8 cellular contexts compared by ENCODE assay signal in genomic region chr3:105868745-105869530, GRCh38. TPM values are rescaled to one million over a fixed set of nuclear protein-coding genes. Genes with fewer than 3 reads are reported as not detected.
A peak's percentile ranks its signal among the peaks of the same experiment; 100 is the strongest.
DNase-seq lines count a peak whose midpoint lies in the region; ATAC-seq, FAIRE-seq and TF ChIP-seq lines count a peak whose summit lies in the region.

Gene CBLB (minus strand): TSS chr3:105869012. CDS start chr3:105867577, 1,435 bp downstream.

- H4K5ac ChIP-seq in H1 (ENCODE audit: insufficient read length, low read depth, low read length), result peak within 1 kb of the TSS; percentile 98

- H4K91ac ChIP-seq in H1 (replicated peaks; ENCODE audit: insufficient read length, low read length), result peak within 1 kb of the TSS; percentile 14

- H3K27ac Mint-ChIP-seq in activated CD8-positive, alpha-beta memory T cell treated with anti-CD3 and anti-CD28 coated beads, Interleukin-2, amount 10 ng/mL, durations not matched to agents 7 days and 5 days, result peak within 1 kb of the TSS; percentile 89
- H3K27ac Mint-ChIP-seq in memory B cell, result peak within 1 kb of the TSS; percentile 90

- no peak for TF ChIP-seq EP300 in H1 (IDR thresholded peaks at IDR 0.05; ENCODE audit: borderline replicate concordance in 1 of 2, low read depth in 2 of 2, low read length in 2 of 2)

- FAIRE-seq in H1 (lab: Jason Lieb, UNC), result peak; percentile 88

- ATAC-seq in GM21381 (IDR thresholded peaks at IDR 0.05; ENCODE audit: unreplicated experiment) (peak; percentile 80), memory B cell (ENCODE audit: low read depth) (peak; percentile 88)
- peak; percentile 90 for ATAC-seq in activated CD8-positive, alpha-beta memory T cell treated with anti-CD3 and anti-CD28 coated beads, Interleukin-2, amount 10 ng/mL, durations not matched to agents 7 days and 5 days

- peak within 1 kb of the TSS; percentile 99 for H2AFZ ChIP-seq in H1 (ENCODE audit: low read length)

- TF ChIP-seq CTCF in H1 (IDR thresholded peaks at IDR 0.05; ENCODE audit: control extremely low read depth in 1 of 3, insufficient read depth in 1 of 3, low read depth in 1 of 3, low read length in 3 of 3), result no peak

- peak within 1 kb of the TSS; percentile 82 to 90 for H3K4me2 ChIP-seq in H1 (ENCODE audit: insufficient read depth in 1 of 2, low read depth in 2 of 2, low read length in 2 of 2)

- POLR2A ChIA-PET in H1 (lab: Charles Lee; ENCODE audit: partially characterized antibody), result interaction anchor here (0.6 kb wide), 1 partner anchor 947 kb away, joined by 3 read pairs; no protein-coding TSS in a partner anchor

- CTCF ChIA-PET in activated CD8-positive, alpha-beta memory T cell treated with anti-CD3 and anti-CD28 coated beads, Interleukin-2, amount 10 ng/mL, durations not matched to agents 7 days and 5 days (lab: Charles Lee), result interaction anchor here (0.7 to 1.2 kb wide), 4 partner anchors 12 to 141 kb away, joined by 3 read pairs; no protein-coding TSS in a partner anchor
- CTCF ChIA-PET in H1 (lab: Charles Lee; ENCODE audit: partially characterized antibody), result interaction anchor here (0.6 kb wide), 1 partner anchor 1008 kb away, joined by 4 read pairs; no protein-coding TSS in a partner anchor

- H3K23ac ChIP-seq in H1 (ENCODE audit: insufficient read length), result no peak within 1 kb of the TSS

- H3K79me1 ChIP-seq in H1 (ENCODE audit: low read depth, low read length), result no peaks in the 10 kb centered on the region

- no peak within 1 kb of the TSS for H3K14ac ChIP-seq in H1 (ENCODE audit: insufficient read length)

- H3K27ac ChIP-seq in H1 (ENCODE audit: low read depth, low read length), result peak within 1 kb of the TSS; percentile 97

- H3K4me1 Mint-ChIP-seq in activated CD8-positive, alpha-beta memory T cell treated with anti-CD3 and anti-CD28 coated beads, Interleukin-2, amount 10 ng/mL, durations not matched to agents 7 days and 5 days, result peaks cover 43% of the 10 kb centered on the region
- peaks cover 29% of the 10 kb centered on the region for H3K4me1 Mint-ChIP-seq in memory B cell

- DNase-seq in COLO829 (ENCODE audit: low spot score) (peak; percentile 90), HUDEP-2 (lab: John Stamatoyannopoulos, UW; ENCODE audit: unreplicated experiment in 76 of 76) (peak; percentile 22 to 95 (median 87)), NT2/D1 (ENCODE audit: low read depth, low spot score) (peak; percentile 83), H1 (ENCODE audit: low read depth in 1 of 2, low spot score in 2 of 2) (peak; percentile 77 to 84), memory B cell (ENCODE audit: low spot score in 2 of 2) (peak; percentile 77 to 85)
- peak; percentile 91 for DNase-seq in activated CD8-positive, alpha-beta memory T cell treated with anti-CD3 and anti-CD28 coated beads, Interleukin-2, amount 10 ng/mL, durations not matched to agents 7 days and 5 days
- DNase-seq in stimulated activated CD8-positive, alpha-beta memory T cell treated with anti-CD3 and anti-CD28 coated beads, Interleukin-12 subunit alpha, Interleukin-12 subunit beta, amount 100 ng/mL, for 24 hours (ENCODE audit: extremely low read depth), result peak; percentile 65

- H2BK15ac ChIP-seq in H1 (ENCODE audit: low read length), result no peak within 1 kb of the TSS; the same call in 1 of the 2 replicates

- peaks cover 34% of the 10 kb centered on the region for H3K36me3 Mint-ChIP-seq in activated CD8-positive, alpha-beta memory T cell treated with anti-CD3 and anti-CD28 coated beads, Interleukin-2, amount 10 ng/mL, durations not matched to agents 7 days and 5 days
- peaks cover 7% of the 10 kb centered on the region for H3K36me3 Mint-ChIP-seq in memory B cell

- H3K27me3 ChIP-seq in NT2/D1 (ENCODE audit: insufficient read depth, insufficient read length) (peaks cover 6% of the 10 kb centered on the region), H1 (replicated peaks in 1 of 4; ENCODE audit: control insufficient read depth in 3 of 4, extremely low read depth in 1 of 4, insufficient read depth in 3 of 4, low read length in 3 of 4) (no peaks in the 10 kb centered on the region)

- no peaks in the 10 kb centered on the region for H4K20me1 ChIP-seq in H1 (replicated peaks in 1 of 2; ENCODE audit: control insufficient read depth in 1 of 2, insufficient read depth in 2 of 2, low read length in 2 of 2)

- H2BK12ac ChIP-seq in H1 (ENCODE audit: low read depth, low read length), result peak within 1 kb of the TSS; percentile 95

- no peaks in the 10 kb centered on the region for H3K4me1 ChIP-seq in NT2/D1 (ENCODE audit: insufficient read depth, insufficient read length)
- peaks cover 0 to 9% (median 3%) of the 10 kb centered on the region in 4 experiments; a peak in 4 of 7 replicates for H3K4me1 ChIP-seq in H1 (replicated peaks in 1 of 4; ENCODE audit: control insufficient read depth in 3 of 4, insufficient read depth in 4 of 4, low read length in 3 of 4)

- no peak within 1 kb of the TSS for H2BK20ac ChIP-seq in H1 (ENCODE audit: low read length)

- H3K27me3 Mint-ChIP-seq in activated CD8-positive, alpha-beta memory T cell treated with anti-CD3 and anti-CD28 coated beads, Interleukin-2, amount 10 ng/mL, durations not matched to agents 7 days and 5 days, result no peaks in the 10 kb centered on the region
- no peaks in the 10 kb centered on the region for H3K27me3 Mint-ChIP-seq in memory B cell

- H3K79me2 ChIP-seq in H1 (ENCODE audit: control insufficient read depth in 1 of 2, insufficient read depth in 2 of 2, low read length in 2 of 2), result peaks cover 0 to 42% of the 10 kb centered on the region in 2 experiments; a peak in 3 of 4 replicates

- peak within 1 kb of the TSS; percentile 83 for H3K4ac ChIP-seq in H1 (replicated peaks; ENCODE audit: insufficient read length, low read depth, low read length)

- peak within 1 kb of the TSS; percentile 89 for H3K9ac ChIP-seq in NT2/D1 (ENCODE audit: insufficient read length, low read depth)
- peak within 1 kb of the TSS; percentile 54 to 94 (median 86) for H3K9ac ChIP-seq in H1 (replicated peaks in 1 of 4; ENCODE audit: extremely low read depth in 1 of 4, low read depth in 3 of 4, low read length in 3 of 4)

- H3K56ac ChIP-seq in H1 (replicated peaks; ENCODE audit: insufficient read length, low read depth, low read length), result peak within 1 kb of the TSS; percentile 78

- peak within 1 kb of the TSS; percentile 90 for H3K4me3 Mint-ChIP-seq in activated CD8-positive, alpha-beta memory T cell treated with anti-CD3 and anti-CD28 coated beads, Interleukin-2, amount 10 ng/mL, durations not matched to agents 7 days and 5 days
- peak within 1 kb of the TSS; percentile 96 for H3K4me3 Mint-ChIP-seq in memory B cell

- peak; percentile 57 to 67 for TF ChIP-seq POLR2A in H1 (IDR thresholded peaks at IDR 0.05; ENCODE audit: control extremely low read depth in 1 of 2, low read depth in 2 of 2, low read length in 2 of 2)

- H2BK5ac ChIP-seq in H1 (ENCODE audit: low read depth, low read length), result peak within 1 kb of the TSS; percentile 94

- no peak within 1 kb of the TSS for H2BK120ac ChIP-seq in H1 (replicated peaks; ENCODE audit: low read depth, low read length)

- peak within 1 kb of the TSS; percentile 91 for H3K4me3 ChIP-seq in NT2/D1 (ENCODE audit: insufficient read length, low read depth)
- H3K4me3 ChIP-seq in H1 (ENCODE audit: extremely low read depth in 1 of 4, insufficient read depth in 2 of 4, low read depth in 3 of 4, low read length in 4 of 4), result peak within 1 kb of the TSS; percentile 90 to 99 (median 97)

- H2AK5ac ChIP-seq in H1 (ENCODE audit: low read depth, low read length), result no peak within 1 kb of the TSS

- no peak for TF ChIP-seq RAD21 in H1 (IDR thresholded peaks at IDR 0.05 in 1 of 2, conservative IDR thresholded peaks at IDR 0.05 in 1 of 2; ENCODE audit: low read depth in 2 of 2, low read length in 2 of 2)

- peak within 1 kb of the TSS; percentile 93 for H4K8ac ChIP-seq in H1 (ENCODE audit: extremely low read depth, insufficient read depth, low read length)

- peaks cover 4% of the 10 kb centered on the region; the same call in 1 of the 2 replicates for H3K23me2 ChIP-seq in H1 (ENCODE audit: low read depth, low read length)

- peak within 1 kb of the TSS; percentile 85 for H3K18ac ChIP-seq in H1 (ENCODE audit: extremely low read depth, low read length)

- 0% methylated on average over 28 of the region's 67 CpGs; no CpG with 5 or more reads in 1 of the 2 experiments for WGBS in H1 (ENCODE audit: extremely low coverage in 1 of 2, insufficient coverage in 1 of 2, insufficient read length in 1 of 2, insufficient replicate concordance in 2 of 2, low coverage in 1 of 2, low lambda C conversion rate in 2 of 2, missing lambda C conversion rate in 1 of 2), 2 experiments

- H3K9me3 Mint-ChIP-seq in activated CD8-positive, alpha-beta memory T cell treated with anti-CD3 and anti-CD28 coated beads, Interleukin-2, amount 10 ng/mL, durations not matched to agents 7 days and 5 days (ENCODE audit: low read depth), result no peaks in the 10 kb centered on the region
- H3K9me3 Mint-ChIP-seq in memory B cell, result no peaks in the 10 kb centered on the region

- H3K36me3 ChIP-seq in NT2/D1 (ENCODE audit: insufficient read depth, insufficient read length, low read length), result peaks cover 9% of the 10 kb centered on the region
- H3K36me3 ChIP-seq in H1 (ENCODE audit: control insufficient read depth in 2 of 4, insufficient read depth in 4 of 4, low read length in 3 of 4), result peaks cover 0 to 11% (median 0%) of the 10 kb centered on the region in 4 experiments; a peak in 3 of 8 replicates

- H3K9me3 ChIP-seq in NT2/D1 (ENCODE audit: insufficient read depth, low read length) (no peaks in the 10 kb centered on the region), H1 (ENCODE audit: insufficient read depth in 2 of 2, low read depth in 1 of 2, low read length in 1 of 2) (no peaks in the 10 kb centered on the region)

RNA-seq across cellular contexts. Expression of gene CBLB, which starts in this region (rescaled TPM):
- total RNA-seq in activated CD8-positive, alpha-beta memory T cell treated with anti-CD3 and anti-CD28 coated beads, Interleukin-2, amount 10 ng/mL, durations not matched to agents 7 days and 5 days, result 100 to 1,000 TPM; 125 to 158 TPM
- 26.0 and 32.6 TPM in 2 replicates for total RNA-seq in H1 (2021; fragmentation: NEBNext Ultra II Directional; extraction: Animal tissue kit (Norgen Biotek cat#: 25700))
- 10.4 and 14.5 TPM in 2 replicates for polyA plus RNA-seq in H1 (2011; rRNA removed)
- 12.2 TPM for polyA plus RNA-seq in H1 (2011; cell fraction: cytosol; rRNA removed)
- polyA plus RNA-seq in H1 (2011; cell fraction: nucleus; rRNA removed), result 13.8 TPM
- polyA plus RNA-seq in H1 (2012, experiment 1 of 2), result 13.8 to 29.4 TPM (median 15.8 TPM) in 4 replicates
- polyA plus RNA-seq in H1 (2012, experiment 2 of 2), result 3.1 TPM
- polyA plus RNA-seq in H1 (2013, experiment 1 of 2), result 11.9 TPM
- 11.9 TPM for polyA plus RNA-seq in H1 (2013, experiment 2 of 2)
- 29.2 and 34.3 TPM in 2 replicates for polyA minus RNA-seq in H1 (2011; rRNA and poly(A)+ RNA removed)
- polyA minus RNA-seq in H1 (2011; cell fraction: cytosol; rRNA and poly(A)+ RNA removed), result 14.2 TPM
- polyA minus RNA-seq in H1 (2011; cell fraction: nucleus; rRNA and poly(A)+ RNA removed), result 69.5 TPM

Comparison
In these comparisons a context has a peak if more than half of its experiments do, and no peak if none do; other contexts are left out.
1. Peak in every context shown above with its lines: DNase-seq, ATAC-seq, H3K4me3 ChIP-seq and H3K27ac ChIP-seq.